1 cellular context compared by ENCODE assay signal in genomic region chr6:109094351-109095035, GRCh38.
A peak's percentile ranks its signal among the peaks of the same experiment; 100 is the strongest.
TF ChIP-seq lines count a peak whose summit lies in the region.

TSS of gene SESN1 (minus strand) at chr6:109094846. CDS start at chr6:109094073, 773 bp downstream.

TF ChIP-seq in K562, 482 proteins besides CTCF, POLR2A, EP300 and RAD21 (continued from another document and continues in another):
- TF ChIP-seq AFF4 (CRISPR knock-in tag; IDR thresholded peaks at IDR 0.05) (peak; percentile 89), NFATC3 (IDR thresholded peaks at IDR 0.05) (no peak), PCBP2 (IDR thresholded peaks at IDR 0.05; ENCODE audit: low read depth, low read length, poor library complexity, severe bottlenecking) (peak; percentile 28), BRD4 (IDR thresholded peaks at IDR 0.05) (peak; percentile 88; the same call in 1 of the 2 replicates), E2F5 (CRISPR knock-in tag; IDR thresholded peaks at IDR 0.05) (peak; percentile 84; the same call in 1 of the 2 replicates), ETS1 (conservative IDR thresholded peaks at IDR 0.05; ENCODE audit: control insufficient read depth, low read depth, low read length) (peak; percentile 32; the same call in 1 of the 2 replicates), RHOXF2B (CRISPR knock-in tag; conservative IDR thresholded peaks at IDR 0.05) (no peak), ZNF584 (CRISPR knock-in tag; IDR thresholded peaks at IDR 0.05; ENCODE audit: low read depth) (no peak), RERE (CRISPR knock-in tag; IDR thresholded peaks at IDR 0.05; ENCODE audit: borderline replicate concordance) (no peak), RAD51 (IDR thresholded peaks at IDR 0.05; ENCODE audit: borderline replicate concordance, low read depth) (no peak), E2F6 (IDR thresholded peaks at IDR 0.05; ENCODE audit: borderline replicate concordance in 1 of 2, extremely low read depth in 1 of 2, insufficient read depth in 1 of 2, insufficient read length in 1 of 2, low read depth in 1 of 2, low read length in 1 of 2, poor library complexity in 1 of 2, severe bottlenecking in 1 of 2) (peak in 1 of 2 experiments; percentile 59), RB1 (IDR thresholded peaks at IDR 0.05; ENCODE audit: low read depth) (peak; percentile 82; the same call in 1 of the 2 replicates), L3MBTL2 (IDR thresholded peaks at IDR 0.05) (peak; percentile 95), VEZF1 (CRISPR knock-in tag; IDR thresholded peaks at IDR 0.05) (peak; percentile 80), MCM7 (IDR thresholded peaks at IDR 0.05) (no peak), E2F1 (CRISPR knock-in tag; IDR thresholded peaks at IDR 0.05) (0 out of 2 replicates have a peak, but pooled peaks have one; percentile 30), THRA (IDR thresholded peaks at IDR 0.05) (no peak), NKRF (IDR thresholded peaks at IDR 0.05; ENCODE audit: borderline replicate concordance) (peak; percentile 78; the same call in 1 of the 2 replicates), RNF2 (IDR thresholded peaks at IDR 0.05) (no peak; the same call in none of the 2 replicates), ZNF695 (CRISPR knock-in tag; IDR thresholded peaks at IDR 0.05) (0 out of 2 replicates have a peak, but pooled peaks have one; percentile 27), MLX (CRISPR knock-in tag; conservative IDR thresholded peaks at IDR 0.05) (peak in 1 of 2 experiments; percentile 94; a peak in 2 of 4 replicates), ZNF3 (CRISPR knock-in tag; IDR thresholded peaks at IDR 0.05) (no peak), ZNF561 (CRISPR knock-in tag; conservative IDR thresholded peaks at IDR 0.05) (no peak), FOSL1 (tag; conservative IDR thresholded peaks at IDR 0.05) (no peak), TCF15 (CRISPR knock-in tag; IDR thresholded peaks at IDR 0.05) (no peak), ZNF311 (CRISPR knock-in tag; IDR thresholded peaks at IDR 0.05) (no peak), ERF (CRISPR knock-in tag; IDR thresholded peaks at IDR 0.05) (peak; percentile 87), TBP (optimal IDR thresholded peaks at IDR 0.05; ENCODE audit: low read depth, low read length) (peak; percentile 27), ZNF140 (CRISPR knock-in tag; IDR thresholded peaks at IDR 0.05) (no peak), HES1 (IDR thresholded peaks at IDR 0.05; ENCODE audit: low read depth) (no peak), GABPB1 (CRISPR knock-in tag; IDR thresholded peaks at IDR 0.05) (peak; percentile 83), TEAD2 (tag; IDR thresholded peaks at IDR 0.05) (no peak), HMGXB4 (CRISPR knock-in tag; IDR thresholded peaks at IDR 0.05) (0 out of 2 replicates have a peak, but pooled peaks have one; percentile 69)
